ENCODE assay signal across 20 cellular contexts in genomic region chr10:127018766-127019165, GRCh38.
"Had no signal": no experiment of that assay in that cellular context is flagged by ENCODE, and none has a peak within 500 bp of the region (broad histone marks: within the 10 kb centered on the region; RNA-seq: fewer than 3 reads in every experiment).

No MANE protein-coding gene starts in this region.

- H3K4me2 ChIP-seq: hepatocyte had no signal

- H2AFZ ChIP-seq: hepatocyte had no signal

- ATAC-seq: gastroesophageal sphincter, heart left ventricle, left colon, left lung, left ventricle myocardium superior, lower lobe of right lung had no signal

- H3K36me3 ChIP-seq: colonic mucosa had no signal

- H3K9me3 ChIP-seq: colonic mucosa, esophagus muscularis mucosa, gastroesophageal sphincter, heart left ventricle, left lung, lower lobe of right lung had no signal

- H3K27ac ChIP-seq: colonic mucosa, esophagus muscularis mucosa, foreskin keratinocyte, gastroesophageal sphincter, heart left ventricle, hepatocyte, left lung, lower lobe of right lung had no signal

- H3K4me3 ChIP-seq: colonic mucosa, esophagus muscularis mucosa, gastroesophageal sphincter, heart left ventricle, hepatocyte, left lung, lower lobe of right lung had no signal

- H3K27me3 ChIP-seq: colonic mucosa, esophagus muscularis mucosa, foreskin keratinocyte, gastroesophageal sphincter, heart left ventricle, hepatocyte, left lung had no signal

- H3K79me2 ChIP-seq: hepatocyte had no signal

- DNase-seq: colonic mucosa; cortex of kidney; effector memory CD4-positive, alpha-beta T cell; foreskin keratinocyte; heart left ventricle; hypothalamus; immature natural killer cell; islet precursor cell; kidney; kidney glomerular epithelial cell; left colon; left ventricle myocardium superior; lower lobe of right lung; mesenchymal stem cell; midbrain; naive B cell had no signal

- H3K4me1 ChIP-seq: colonic mucosa, foreskin keratinocyte, left lung, lower lobe of right lung had no signal
